ENCODE assay signal across 26 cellular contexts in genomic region chr4:43243433-43244116, GRCh38.
"Had no signal": no experiment of that assay in that cellular context is flagged by ENCODE, and none has a peak within 500 bp of the region (broad histone marks: within the 10 kb centered on the region; RNA-seq: fewer than 3 reads in every experiment).

No MANE protein-coding gene starts in this region.

- H3K9me3 Mint-ChIP-seq: activated naive CD8-positive, alpha-beta T cell treated with anti-CD3 and anti-CD28 coated beads, Interleukin-2, amount 10 ng/mL, durations not matched to agents 7 days and 5 days; neural progenitor cell had no signal

- H3K36me3 Mint-ChIP-seq: activated naive CD4-positive, alpha-beta T cell treated with anti-CD3 and anti-CD28 coated beads, Interleukin-2, amount 10 ng/mL, durations not matched to agents 7 days and 5 days; activated naive CD8-positive, alpha-beta T cell treated with anti-CD3 and anti-CD28 coated beads, Interleukin-2, amount 10 ng/mL, durations not matched to agents 7 days and 5 days; natural killer cell; neural progenitor cell; WTC11 had no signal

- H3K4me3 Mint-ChIP-seq: activated CD4-positive, alpha-beta T cell treated with anti-CD3 and anti-CD28 coated beads, Interleukin-2, amount 10 ng/mL, durations not matched to agents 7 days and 5 days; activated naive CD4-positive, alpha-beta T cell treated with anti-CD3 and anti-CD28 coated beads, Interleukin-2, amount 10 ng/mL, durations not matched to agents 7 days and 5 days; activated naive CD8-positive, alpha-beta T cell treated with anti-CD3 and anti-CD28 coated beads, Interleukin-2, amount 10 ng/mL, durations not matched to agents 7 days and 5 days; natural killer cell; neural progenitor cell; WTC11 had no signal

- H3K36me3 ChIP-seq: brain microvascular endothelial cell, left ventricle myocardium inferior, neural progenitor cell, tibial nerve had no signal

- H3K4me3 ChIP-seq: coronary artery, dorsolateral prefrontal cortex, left ventricle myocardium inferior, lung, neural progenitor cell, psoas muscle, smooth muscle cell, tibial nerve had no signal

- H3K79me2 ChIP-seq: parathyroid adenoma had no signal

- H2AFZ ChIP-seq: neural progenitor cell, parathyroid adenoma had no signal

- H3K4me2 ChIP-seq: neural progenitor cell, smooth muscle cell had no signal

- H3K27ac Mint-ChIP-seq: activated CD4-positive, alpha-beta T cell treated with anti-CD3 and anti-CD28 coated beads, Interleukin-2, amount 10 ng/mL, durations not matched to agents 7 days and 5 days; activated naive CD4-positive, alpha-beta T cell treated with anti-CD3 and anti-CD28 coated beads, Interleukin-2, amount 10 ng/mL, durations not matched to agents 7 days and 5 days; activated naive CD8-positive, alpha-beta T cell treated with anti-CD3 and anti-CD28 coated beads, Interleukin-2, amount 10 ng/mL, durations not matched to agents 7 days and 5 days; natural killer cell; neural progenitor cell; WTC11 had no signal

- H3K4me1 Mint-ChIP-seq: activated CD4-positive, alpha-beta T cell treated with anti-CD3 and anti-CD28 coated beads, Interleukin-2, amount 10 ng/mL, durations not matched to agents 7 days and 5 days; activated naive CD4-positive, alpha-beta T cell treated with anti-CD3 and anti-CD28 coated beads, Interleukin-2, amount 10 ng/mL, durations not matched to agents 7 days and 5 days; activated naive CD8-positive, alpha-beta T cell treated with anti-CD3 and anti-CD28 coated beads, Interleukin-2, amount 10 ng/mL, durations not matched to agents 7 days and 5 days; natural killer cell had no signal

- H3K27ac ChIP-seq: brain microvascular endothelial cell, coronary artery, dorsolateral prefrontal cortex, left ventricle myocardium inferior, neural progenitor cell, parathyroid adenoma, psoas muscle, tibial nerve had no signal

- H3K4me1 ChIP-seq: left ventricle myocardium inferior, neural progenitor cell, parathyroid adenoma, psoas muscle, tibial nerve had no signal

- FAIRE-seq: astrocyte, frontal cortex, islet of Langerhans had no signal

- H3K9ac ChIP-seq: neural progenitor cell, parathyroid adenoma had no signal

- DNase-seq: activated CD4-positive, alpha-beta T cell treated with anti-CD3 and anti-CD28 coated beads for 1 hour; activated CD4-positive, alpha-beta T cell treated with anti-CD3 and anti-CD28 coated beads, Interleukin-2, amount 10 ng/mL, durations not matched to agents 7 days and 5 days; activated gamma-delta T cell; activated naive CD4-positive, alpha-beta T cell treated with anti-CD3 and anti-CD28 coated beads, Interleukin-2, amount 10 ng/mL, durations not matched to agents 7 days and 5 days; activated naive CD8-positive, alpha-beta T cell treated with anti-CD3 and anti-CD28 coated beads, Interleukin-2, amount 10 ng/mL, durations not matched to agents 7 days and 5 days; activated T-cell treated with anti-CD3 and anti-CD28 coated beads for 4 hours; brain microvascular endothelial cell; dorsolateral prefrontal cortex; effector memory CD4-positive, alpha-beta T cell; glutamatergic neuron; left ventricle myocardium inferior; mesendoderm; natural killer cell; occipital lobe; psoas muscle; stimulated activated naive CD4-positive, alpha-beta T cell had no signal

- H3K9me3 ChIP-seq: psoas muscle, tibial nerve had no signal

- H3K27me3 Mint-ChIP-seq: activated CD4-positive, alpha-beta T cell treated with anti-CD3 and anti-CD28 coated beads, Interleukin-2, amount 10 ng/mL, durations not matched to agents 7 days and 5 days; activated naive CD4-positive, alpha-beta T cell treated with anti-CD3 and anti-CD28 coated beads, Interleukin-2, amount 10 ng/mL, durations not matched to agents 7 days and 5 days; activated naive CD8-positive, alpha-beta T cell treated with anti-CD3 and anti-CD28 coated beads, Interleukin-2, amount 10 ng/mL, durations not matched to agents 7 days and 5 days had no signal

- H3K27me3 ChIP-seq: brain microvascular endothelial cell, dorsolateral prefrontal cortex, neural progenitor cell, tibial nerve had no signal
